In the genomic region with DNA sequence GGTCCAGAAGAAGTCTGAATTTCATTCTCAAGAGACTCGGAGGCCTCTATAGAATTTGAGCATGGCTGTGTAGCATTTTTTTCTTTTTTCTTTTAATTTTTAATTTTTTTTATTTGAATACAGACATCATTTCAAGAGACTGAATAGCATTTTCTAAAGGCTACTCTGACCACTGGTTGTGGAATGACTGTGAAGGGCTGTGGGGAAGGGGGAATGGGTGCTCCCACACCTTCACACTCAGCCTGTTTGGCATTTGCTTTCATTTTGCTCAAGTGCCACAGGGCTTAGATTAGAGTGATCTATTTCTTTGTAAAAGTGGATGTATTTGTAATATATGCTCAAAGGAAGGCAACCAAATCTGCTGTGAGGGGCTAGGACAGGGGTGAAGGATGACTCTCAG, we compare ENCODE assay signal across 24 cellular contexts.
DNase-seq lines count a peak whose midpoint lies in the region; ATAC-seq and TF ChIP-seq lines count a peak whose summit lies in the region.
"Had no signal": no experiment of that assay in that cellular context is flagged by ENCODE, and none has a peak within 500 bp of the region (broad histone marks: within the 10 kb centered on the region; RNA-seq: fewer than 3 reads in every experiment).

No MANE protein-coding gene starts in this region.

- H3K4me3 ChIP-seq in GM12865 (ENCODE audit: low read depth, low read length), result no peak overlapping the region
- H3K4me3 ChIP-seq: coronary artery, SK-N-MC had no signal

- H3K36me3 Mint-ChIP-seq in activated CD4-positive, alpha-beta T cell treated with anti-CD3 and anti-CD28 coated beads, Interleukin-2, amount 10 ng/mL, durations not matched to agents 24 days and 14 days (ENCODE audit: low read depth), result no peaks in the 10 kb centered on the region

- no peaks in the 10 kb centered on the region for H3K9me3 Mint-ChIP-seq in activated CD4-positive, alpha-beta T cell treated with anti-CD3 and anti-CD28 coated beads, Interleukin-2, amount 10 ng/mL, durations not matched to agents 24 days and 14 days
- H3K9me3 Mint-ChIP-seq: activated naive CD8-positive, alpha-beta T cell treated with anti-CD3 and anti-CD28 coated beads, Interleukin-2, amount 50 U/mL, for 24 hours; T-helper 2 cell treated with Interferon-gamma antibody and Interleukin-4, amounts not matched to agents 5 μg/mL and 100 μg/mL, for 36 hours had no signal

- TF ChIP-seq CTCF in GM12865 (IDR thresholded peaks at IDR 0.05; ENCODE audit: insufficient read depth, low read depth, low read length, missing control alignments), result no peak

- no peaks in the 10 kb centered on the region for H3K27me3 Mint-ChIP-seq in activated CD4-positive, alpha-beta T cell treated with anti-CD3 and anti-CD28 coated beads, Interleukin-2, amount 10 ng/mL, durations not matched to agents 24 days and 14 days
- H3K27me3 Mint-ChIP-seq: activated naive CD8-positive, alpha-beta T cell treated with anti-CD3 and anti-CD28 coated beads, Interleukin-2, amount 50 U/mL, for 24 hours had no signal

- no peak overlapping the region for H3K27ac Mint-ChIP-seq in activated CD4-positive, alpha-beta T cell treated with anti-CD3 and anti-CD28 coated beads, Interleukin-2, amount 10 ng/mL, durations not matched to agents 24 days and 14 days
- H3K27ac Mint-ChIP-seq: activated naive CD8-positive, alpha-beta T cell treated with anti-CD3 and anti-CD28 coated beads, Interleukin-2, amount 50 U/mL, for 24 hours; activated T-helper 17 cell treated with anti-CD3 and anti-CD28 coated beads, Interleukin-2, amount 50 U/mL, for 72 hours; T-helper 2 cell treated with Interferon-gamma antibody and Interleukin-4, amounts not matched to agents 5 μg/mL and 100 μg/mL, for 36 hours had no signal

- ATAC-seq in GM19043 (IDR thresholded peaks at IDR 0.05; ENCODE audit: low read depth, unreplicated experiment) (peak; percentile 59), HG02852 (IDR thresholded peaks at IDR 0.05; ENCODE audit: unreplicated experiment) (peak; percentile 67), HG03457 (IDR thresholded peaks at IDR 0.05; ENCODE audit: unreplicated experiment) (peak; percentile 88)
- ATAC-seq: activated naive CD8-positive, alpha-beta T cell treated with anti-CD3 and anti-CD28 coated beads, Interleukin-2, amount 50 U/mL, for 24 hours; activated T-helper 17 cell treated with anti-CD3 and anti-CD28 coated beads, Interleukin-2, amount 50 U/mL, for 72 hours; HCT116; left ventricle myocardium superior had no signal

- intact Hi-C loops in activated CD4-positive, alpha-beta T cell treated with anti-CD3 and anti-CD28 coated beads, Interleukin-2, amount 10 ng/mL, durations not matched to agents 24 days and 14 days (cut with micrococcal nuclease), result no loop called here

- no peaks in the 10 kb centered on the region for H3K4me1 Mint-ChIP-seq in activated CD4-positive, alpha-beta T cell treated with anti-CD3 and anti-CD28 coated beads, Interleukin-2, amount 10 ng/mL, durations not matched to agents 24 days and 14 days
- H3K4me1 Mint-ChIP-seq: activated naive CD8-positive, alpha-beta T cell treated with anti-CD3 and anti-CD28 coated beads, Interleukin-2, amount 50 U/mL, for 24 hours; activated T-helper 17 cell treated with anti-CD3 and anti-CD28 coated beads, Interleukin-2, amount 50 U/mL, for 72 hours had no signal

- H3K4me3 Mint-ChIP-seq in activated CD4-positive, alpha-beta T cell treated with anti-CD3 and anti-CD28 coated beads, Interleukin-2, amount 10 ng/mL, durations not matched to agents 24 days and 14 days, result no peak overlapping the region
- H3K4me3 Mint-ChIP-seq: activated naive CD8-positive, alpha-beta T cell treated with anti-CD3 and anti-CD28 coated beads, Interleukin-2, amount 50 U/mL, for 24 hours; activated T-helper 17 cell treated with anti-CD3 and anti-CD28 coated beads, Interleukin-2, amount 50 U/mL, for 72 hours; T-helper 2 cell treated with Interferon-gamma antibody and Interleukin-4, amounts not matched to agents 5 μg/mL and 100 μg/mL, for 36 hours had no signal

- DNase-seq in GM12865 (ENCODE audit: low read depth) (peak; percentile 17), T1000 (lab: John Stamatoyannopoulos, UW) (no peak), NCI-H2081 treated with DMSO at 0.1 percent for 48 hours (lab: John Stamatoyannopoulos, UW) (no peak)
- no peak for DNase-seq in activated CD4-positive, alpha-beta T cell treated with anti-CD3 and anti-CD28 coated beads for 1 hour
- DNase-seq in activated CD4-positive, alpha-beta T cell treated with anti-CD3 and anti-CD28 coated beads, Interleukin-2, amount 10 ng/mL, durations not matched to agents 24 days and 14 days, result no peak
- DNase-seq: 8988T; activated naive CD8-positive, alpha-beta T cell treated with anti-CD3 and anti-CD28 coated beads, Interleukin-2, amount 50 U/mL, for 24 hours; COR-L47; head of caudate nucleus; Karpas-422; left ventricle myocardium superior; NCI-H1105; NCI-H2081; NK-92 treated with Interleukin-12 subunit alpha and Interleukin-12 subunit beta, amount 100 ng/mL, for 24 hours; small intestine; stimulated activated CD4-positive, alpha-beta T cell treated with anti-CD3 and anti-CD28 coated beads, Interleukin-4, amount 100 ng/mL, for 1 hour had no signal
